In the genomic region with DNA sequence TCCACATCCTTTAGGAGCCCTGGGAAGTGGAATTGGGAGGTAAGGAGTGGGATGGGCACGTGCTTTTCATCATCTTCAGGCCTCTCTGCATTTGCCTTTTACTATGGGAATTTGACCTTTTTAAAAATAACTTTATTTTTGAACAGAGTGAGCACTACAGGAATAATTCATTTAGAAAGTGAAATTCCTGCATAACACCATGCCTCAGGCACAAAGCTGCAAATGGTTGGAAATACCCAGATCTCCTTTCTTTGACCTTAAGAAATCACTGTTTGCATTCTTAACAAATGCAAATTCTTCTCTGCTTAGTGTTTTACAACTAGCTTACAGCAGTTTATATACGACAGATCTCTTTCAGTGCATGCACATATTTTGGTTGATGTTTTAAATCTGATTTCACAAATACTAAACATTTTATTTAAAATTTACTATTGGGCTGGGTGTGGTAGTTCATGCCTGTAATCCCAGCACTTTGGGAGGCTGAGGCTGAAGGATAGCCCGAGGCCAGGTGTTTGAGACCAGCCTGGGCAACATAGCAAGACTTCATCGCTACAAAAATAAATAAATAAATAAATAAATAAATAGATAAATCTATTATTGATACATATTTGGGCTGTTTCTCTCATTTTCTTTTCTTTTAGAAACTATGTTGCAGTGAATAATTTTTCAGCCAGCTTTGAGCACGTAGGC, we compare ENCODE assay signal across 27 cellular contexts. TPM values are rescaled to one million over a fixed set of nuclear protein-coding genes. Genes with fewer than 3 reads are reported as not detected.
DNase-seq lines count a peak whose midpoint lies in the region; TF ChIP-seq lines count a peak whose summit lies in the region.
"Had no signal": no experiment of that assay in that cellular context is flagged by ENCODE, and none has a peak within 500 bp of the region (broad histone marks: within the 10 kb centered on the region; RNA-seq: fewer than 3 reads in every experiment).

No MANE protein-coding gene starts in this region.

- H3K9ac ChIP-seq in HUES64 (ENCODE audit: low read depth, low read length): no peak overlapping the region
- H3K9ac ChIP-seq in neuronal stem cell (ENCODE audit: low read depth, low read length, poor library complexity): no peak overlapping the region

- H3K4me3 ChIP-seq in HUES64 (ENCODE audit: low read length) (no peak overlapping the region), choroid plexus epithelial cell (ENCODE audit: low read depth, low read length) (no peak overlapping the region), neuronal stem cell (ENCODE audit: low read length in 2 of 2) (no peak overlapping the region)
- H3K4me3 ChIP-seq: colonic mucosa, heart right ventricle, left ventricle myocardium inferior, MG63, upper lobe of right lung had no signal

- peak overlapping the region; percentile 63; the same call in 1 of the 2 replicates for H3K27ac ChIP-seq in HUES64 (ENCODE audit: low read depth, low read length)
- H3K27ac ChIP-seq in neuronal stem cell (replicated peaks; ENCODE audit: low read length): no peak overlapping the region
- H3K27ac ChIP-seq: C4-2B, colonic mucosa, heart right ventricle, left ventricle myocardium inferior, upper lobe of right lung had no signal

- H3K79me1 ChIP-seq in neuronal stem cell (ENCODE audit: low read depth, low read length): no peaks in the 10 kb centered on the region

- H2BK5ac ChIP-seq in neuronal stem cell (ENCODE audit: low read length): no peak overlapping the region

- intact Hi-C loops in posterior vena cava (cut with DNase I): no loop called here

- H3K4me1 ChIP-seq in HUES64 (ENCODE audit: insufficient read depth, low read length): peaks cover 10% of the 10 kb centered on the region
- no peaks in the 10 kb centered on the region for H3K4me1 ChIP-seq in neuronal stem cell (ENCODE audit: control insufficient read depth in 2 of 2, insufficient read depth in 1 of 2, low read depth in 1 of 2, low read length in 2 of 2)
- H3K4me1 ChIP-seq: colonic mucosa, heart right ventricle, left ventricle myocardium inferior, upper lobe of right lung had no signal

- H3K14ac ChIP-seq in neuronal stem cell (ENCODE audit: low read length): no peak overlapping the region

- no peak overlapping the region for H2AK5ac ChIP-seq in neuronal stem cell (ENCODE audit: low read depth, low read length)

- H3K36me3 ChIP-seq in HUES64 (ENCODE audit: insufficient read depth, low read length) (no peaks in the 10 kb centered on the region), neuronal stem cell (replicated peaks in 1 of 2; ENCODE audit: control insufficient read depth in 2 of 2, insufficient read depth in 2 of 2, low read length in 2 of 2) (no peaks in the 10 kb centered on the region)
- H3K36me3 ChIP-seq: colonic mucosa, heart right ventricle, left ventricle myocardium inferior, MG63, upper lobe of right lung had no signal

- TF ChIP-seq CTCF in choroid plexus epithelial cell (conservative IDR thresholded peaks at IDR 0.05; ENCODE audit: low read depth, low read length): no peak

- H2BK15ac ChIP-seq in neuronal stem cell (ENCODE audit: low read length): no peak overlapping the region

- H3K27me3 ChIP-seq in HUES64 (ENCODE audit: insufficient read depth, low read length) (no peaks in the 10 kb centered on the region), neuronal stem cell (ENCODE audit: control insufficient read depth in 3 of 3, insufficient read depth in 3 of 3, low read depth in 1 of 3, low read length in 3 of 3) (peaks cover 0 to 14% (median 0%) of the 10 kb centered on the region in 3 experiments)
- H3K27me3 ChIP-seq: colonic mucosa, MG63, upper lobe of right lung had no signal

- no peak overlapping the region for H2BK12ac ChIP-seq in neuronal stem cell (ENCODE audit: low read length)

- no peak overlapping the region for H2AFZ ChIP-seq in neuronal stem cell (ENCODE audit: low read length)

- no peak overlapping the region for H3K23ac ChIP-seq in neuronal stem cell (ENCODE audit: low read depth, low read length, poor library complexity)

- H3K9me3 ChIP-seq in HUES64 (ENCODE audit: insufficient read depth, low read depth, low read length) (no peaks in the 10 kb centered on the region), neuronal stem cell (replicated peaks in 1 of 2; ENCODE audit: control insufficient read depth in 2 of 2, insufficient read depth in 1 of 2, low read depth in 1 of 2, low read length in 2 of 2) (no peaks in the 10 kb centered on the region)
- H3K9me3 ChIP-seq: colonic mucosa, heart right ventricle, left ventricle myocardium inferior, MG63, upper lobe of right lung had no signal

- H3K18ac ChIP-seq in neuronal stem cell (ENCODE audit: low read length): no peak overlapping the region

- H4K91ac ChIP-seq in neuronal stem cell (ENCODE audit: low read depth, low read length, poor library complexity): no peak overlapping the region

- 65% methylated on average over 3 of the region's 5 CpGs for WGBS in HUES64
- WGBS in neuronal stem cell (ENCODE audit: extremely low coverage in 2 of 2, insufficient read length in 2 of 2, insufficient replicate concordance in 1 of 2), 2 donors: no CpG with 5 or more reads among the region's 5 CpGs

- no peak overlapping the region for H3K4ac ChIP-seq in neuronal stem cell (ENCODE audit: low read length)

- no peak overlapping the region for H2BK120ac ChIP-seq in neuronal stem cell (ENCODE audit: low read depth, low read length)

- no peak overlapping the region for H3K4me2 ChIP-seq in neuronal stem cell (ENCODE audit: insufficient read depth, low read length, poor library complexity, severe bottlenecking)

- DNase-seq in EH (ENCODE audit: low read depth) (peak; percentile 89), choroid plexus epithelial cell (ENCODE audit: low read depth) (peak; percentile 8), iris pigment epithelial cell (ENCODE audit: low read depth) (peak; percentile 7), NCI-H2107 treated with DMSO at 0.1 percent for 48 hours (lab: John Stamatoyannopoulos, UW; ENCODE audit: unreplicated experiment) (no peak), posterior vena cava (ENCODE audit: low spot score) (no peak), T-helper 2 cell (no peak), neuronal stem cell (ENCODE audit: low spot score) (no peak)
- DNase-seq: activated CD4-positive, alpha-beta memory T cell treated with anti-CD3 and anti-CD28 coated beads for 36 hours; activated CD4-positive, CD25-positive, alpha-beta regulatory T cell; activated effector memory CD4-positive, alpha-beta T cell treated with anti-CD3 and anti-CD28 coated beads, Interleukin-2, amount 50 U/mL, for 16 hours; activated T-cell treated with anti-CD3 and anti-CD28 coated beads for 4 hours; colonic mucosa; endodermal cell; heart right ventricle; left ventricle myocardium inferior; MG63; NCI-H1436; NCI-H2171; NCI-H526; nephron progenitor cell; upper lobe of right lung had no signal

- H4K8ac ChIP-seq in neuronal stem cell (ENCODE audit: low read depth, low read length): no peak overlapping the region

RNA-seq across cellular contexts. Expression of gene CST8, which starts 24.5 kb away (rescaled TPM):
- polyA plus RNA-seq in HUES64 (2013, experiment 1 of 2): not detected
- not detected for polyA plus RNA-seq in HUES64 (2013, experiment 2 of 2)
- not detected for total RNA-seq in posterior vena cava
- polyA plus RNA-seq in neuronal stem cell (2013, experiment 1 of 2): not detected
- not detected for polyA plus RNA-seq in neuronal stem cell (2013, experiment 2 of 2)
- total RNA-seq: A673; activated CD4-positive, alpha-beta memory T cell treated with anti-CD3 and anti-CD28 coated beads for 36 hours; colonic mucosa; endodermal cell; heart right ventricle; left ventricle myocardium inferior; mononuclear cell; Right ventricle myocardium inferior; sciatic nerve; upper lobe of right lung had no signal
- polyA plus RNA-seq: heart right ventricle had no signal

RNA-seq across cellular contexts. Expression of gene CST9L, which starts 52.9 kb away (rescaled TPM):
- polyA plus RNA-seq in HUES64 (2013, experiment 1 of 2): not detected
- polyA plus RNA-seq in HUES64 (2013, experiment 2 of 2): not detected
- total RNA-seq in posterior vena cava: not detected
- not detected for polyA plus RNA-seq in neuronal stem cell (2013, experiment 1 of 2)
- polyA plus RNA-seq in neuronal stem cell (2013, experiment 2 of 2): not detected
- total RNA-seq: A673; activated CD4-positive, alpha-beta memory T cell treated with anti-CD3 and anti-CD28 coated beads for 36 hours; colonic mucosa; endodermal cell; heart right ventricle; left ventricle myocardium inferior; mononuclear cell; Right ventricle myocardium inferior; sciatic nerve; upper lobe of right lung had no signal
- polyA plus RNA-seq: heart right ventricle had no signal

Comparison
In these comparisons a context has a peak if more than half of its experiments do, and no peak if none do; other contexts are left out.
1. DNase-seq: peak in EH (single experiment), choroid plexus epithelial cell (single experiment) and iris pigment epithelial cell (single experiment); none in NCI-H2107 treated with DMSO at 0.1 percent for 48 hours (single experiment), posterior vena cava (single experiment), T-helper 2 cell (0 of 5) and neuronal stem cell (single experiment).